Comparison of ENCODE assay signal across 17 cellular contexts in the genomic region with DNA sequence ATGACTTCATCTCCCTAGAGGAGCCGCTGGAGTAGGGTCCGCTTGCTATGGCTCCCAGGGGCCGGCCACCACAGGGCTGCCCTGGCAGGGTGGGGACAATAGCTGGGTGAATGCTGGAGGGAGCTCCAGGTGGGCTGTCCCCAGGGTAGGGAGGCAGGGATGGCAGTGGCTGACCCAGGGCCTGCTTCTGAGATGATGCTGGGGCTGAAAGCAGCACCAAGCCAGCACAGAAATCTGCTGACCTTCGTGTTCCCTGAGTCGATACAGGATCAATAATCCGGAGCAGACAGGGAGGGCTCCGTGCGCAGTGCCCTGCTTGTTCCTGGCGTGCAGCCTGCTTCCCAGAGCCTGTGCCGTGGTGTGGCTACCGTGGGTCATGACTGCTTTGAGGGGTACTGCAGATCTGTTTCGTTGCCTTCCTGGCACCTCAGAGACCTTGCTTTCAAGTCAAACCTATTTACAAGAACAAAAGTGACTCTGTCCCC. TPM values are rescaled to one million over a fixed set of nuclear protein-coding genes. Genes with fewer than 3 reads are reported as not detected.
DNase-seq lines count a peak whose midpoint lies in the region; ATAC-seq and TF ChIP-seq lines count a peak whose summit lies in the region.
"Had no signal": no experiment of that assay in that cellular context is flagged by ENCODE, and none has a peak within 500 bp of the region (broad histone marks: within the 10 kb centered on the region; RNA-seq: fewer than 3 reads in every experiment).

No MANE protein-coding gene starts in this region.

- TF ChIP-seq CTCF in glutamatergic neuron (IDR thresholded peaks at IDR 0.05; ENCODE audit: partially characterized antibody, unreplicated experiment) (no peak), type B pancreatic cell (conservative IDR thresholded peaks at IDR 0.05) (no peak)

- H3K4me3 ChIP-seq in BLaER1 treated with 17β-estradiol and CSF1 and Interleukin-3, amounts not matched to agents 10 nM and 100 nM = no peak overlapping the region
- H3K4me3 ChIP-seq: GM23248 had no signal

- no peak overlapping the region for H3K27ac ChIP-seq in BLaER1 treated with 17β-estradiol and CSF1 and Interleukin-3, amounts not matched to agents 10 nM and 100 nM
- H3K27ac ChIP-seq: GM23248 had no signal

- H3K4me1 ChIP-seq in BLaER1 treated with 17β-estradiol and CSF1 and Interleukin-3, amounts not matched to agents 10 nM and 100 nM = peaks cover 11 to 96% (median 86%) of the 10 kb centered on the region in 10 experiments

- H3K4me3 Mint-ChIP-seq in glutamatergic neuron (ENCODE audit: unreplicated experiment) (no peak overlapping the region), type B pancreatic cell (no peak overlapping the region)
- H3K4me3 Mint-ChIP-seq: HFFc6, IgD-negative memory B cell had no signal

- 0 out of 22 replicates have a peak overlapping the region, but pooled peaks of 1 of the 11 experiments have one; percentile 13 for H3K9ac ChIP-seq in BLaER1 treated with 17β-estradiol and CSF1 and Interleukin-3, amounts not matched to agents 10 nM and 100 nM
- H3K9ac ChIP-seq: GM23248 had no signal

- H3K27me3 Mint-ChIP-seq in glutamatergic neuron (ENCODE audit: unreplicated experiment) (peaks cover 5% of the 10 kb centered on the region), type B pancreatic cell (peaks cover 3% of the 10 kb centered on the region)
- H3K27me3 Mint-ChIP-seq: CD4-positive, CD25-positive, alpha-beta regulatory T cell had no signal

- peaks cover 15 to 95% (median 62%) of the 10 kb centered on the region in 11 experiments; a peak in 21 of 22 replicates for H4K20me1 ChIP-seq in BLaER1 treated with 17β-estradiol and CSF1 and Interleukin-3, amounts not matched to agents 10 nM and 100 nM

- no peaks in the 10 kb centered on the region for H3K9me3 ChIP-seq in BLaER1 treated with 17β-estradiol and CSF1 and Interleukin-3, amounts not matched to agents 10 nM and 100 nM (replicated peaks in 1 of 11)
- H3K9me3 ChIP-seq: Caco-2 had no signal

- H3K4me2 ChIP-seq in BLaER1 treated with 17β-estradiol and CSF1 and Interleukin-3, amounts not matched to agents 10 nM and 100 nM = peak overlapping the region in 8 of 11 experiments; percentile 10 to 81 (median 66); a peak in 15 of 22 replicates

- intact Hi-C loops in sciatic nerve (cut with DNase I) = no loop called here

- H3K27me3 ChIP-seq in BLaER1 treated with 17β-estradiol and CSF1 and Interleukin-3, amounts not matched to agents 10 nM and 100 nM = peaks cover 0 to 16% (median 0%) of the 10 kb centered on the region in 11 experiments; a peak in 4 of 22 replicates

- ATAC-seq in sciatic nerve (peak; percentile 23), GM21423 (IDR thresholded peaks at IDR 0.05; ENCODE audit: unreplicated experiment) (no peak), HG02885 (IDR thresholded peaks at IDR 0.05; ENCODE audit: poor library complexity, unreplicated experiment) (no peak)

- peaks cover 12 to 94% (median 40%) of the 10 kb centered on the region in 11 experiments; a peak in 20 of 22 replicates for H3K36me3 ChIP-seq in BLaER1 treated with 17β-estradiol and CSF1 and Interleukin-3, amounts not matched to agents 10 nM and 100 nM

- peak overlapping the region; percentile 57 for H3K27ac Mint-ChIP-seq in glutamatergic neuron (ENCODE audit: unreplicated experiment)
- H3K27ac Mint-ChIP-seq in type B pancreatic cell = no peak overlapping the region
- H3K27ac Mint-ChIP-seq: CD4-positive, CD25-positive, alpha-beta regulatory T cell; HFFc6 had no signal

- H3K4me1 Mint-ChIP-seq in glutamatergic neuron (ENCODE audit: low read depth, unreplicated experiment) (peaks cover 6% of the 10 kb centered on the region), type B pancreatic cell (ENCODE audit: unreplicated experiment) (peaks cover 6% of the 10 kb centered on the region)
- H3K4me1 Mint-ChIP-seq: CD4-positive, CD25-positive, alpha-beta regulatory T cell had no signal

- DNase-seq in glutamatergic neuron (peak; percentile 32), mucosa of gallbladder (ENCODE audit: low spot score) (peak; percentile 42), sciatic nerve (ENCODE audit: low spot score) (no peak), type B pancreatic cell (ENCODE audit: extremely low spot score, unreplicated experiment) (no peak)
- DNase-seq: 8988T; C1 segment of cervical spinal cord; Caco-2; CD4-positive, CD25-positive, alpha-beta regulatory T cell; GM23248; HCEC 1CT; HFFc6; KBM-7 had no signal

- H3K9me3 Mint-ChIP-seq in glutamatergic neuron (ENCODE audit: unreplicated experiment) = no peaks in the 10 kb centered on the region
- H3K9me3 Mint-ChIP-seq in type B pancreatic cell = no peaks in the 10 kb centered on the region
- H3K9me3 Mint-ChIP-seq: IgD-negative memory B cell had no signal

- peaks cover 9% of the 10 kb centered on the region for H3K36me3 Mint-ChIP-seq in glutamatergic neuron (ENCODE audit: unreplicated experiment)
- H3K36me3 Mint-ChIP-seq in type B pancreatic cell = no peaks in the 10 kb centered on the region

RNA-seq across cellular contexts. Expression of a gene that starts 34.0 kb away (rescaled TPM):
- total RNA-seq in glutamatergic neuron (ENCODE audit: unreplicated experiment) (not detected), mucosa of gallbladder (1,342 TPM), sciatic nerve (6.1 TPM), type B pancreatic cell (ENCODE audit: low replicate concordance) (31.5 and 183 TPM in 2 replicates)
- total RNA-seq: A673; CD4-positive, CD25-positive, alpha-beta regulatory T cell; GM23248; HFFc6 had no signal

Comparison
In these comparisons a context has a peak if more than half of its experiments do, and no peak if none do; other contexts are left out.
1. DNase-seq: peak in glutamatergic neuron (single experiment) and mucosa of gallbladder (single experiment); none in sciatic nerve (single experiment) and type B pancreatic cell (single experiment).